7 cellular contexts compared by ENCODE assay signal in the genomic region with DNA sequence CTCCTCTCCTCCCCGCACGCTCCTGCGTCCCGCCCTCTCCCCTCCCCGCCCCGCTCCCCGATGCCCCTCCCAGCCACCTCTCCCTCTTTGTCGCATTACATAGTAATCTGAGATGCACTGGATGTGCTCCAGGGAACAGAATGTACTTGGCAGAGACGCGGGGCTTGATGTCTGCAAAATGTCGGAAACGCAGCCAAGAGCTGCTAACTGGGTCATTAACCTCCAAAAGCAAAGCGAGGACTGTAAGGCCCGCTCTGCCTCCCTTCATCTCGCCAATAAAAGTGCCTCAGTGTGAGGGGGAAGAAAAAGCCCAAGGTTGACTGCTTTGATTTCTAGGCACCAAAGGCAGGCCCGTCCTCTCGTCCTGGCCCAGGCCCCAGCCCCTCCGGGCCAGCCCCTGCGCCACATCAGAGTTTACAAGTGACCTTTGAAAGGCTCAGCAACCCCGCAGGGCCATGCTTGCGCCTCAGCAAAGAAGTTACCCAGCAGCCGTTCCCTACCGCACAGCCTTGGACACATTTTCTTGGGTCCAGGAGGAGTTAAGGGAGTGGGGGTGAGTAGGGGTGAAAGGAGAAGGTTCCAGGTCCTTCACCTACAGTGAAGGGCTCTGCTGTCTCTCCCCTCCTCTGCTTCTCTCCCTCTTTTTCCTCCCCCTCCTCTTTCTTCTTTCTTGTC.
DNase-seq lines count a peak whose midpoint lies in the region; ATAC-seq and TF ChIP-seq lines count a peak whose summit lies in the region.

No MANE protein-coding gene starts in this region.

- peak overlapping the region; percentile 85 to 98 (median 96) for H3K27ac ChIP-seq in stomach

- H3K9me3 ChIP-seq in stomach = no peaks in the 10 kb centered on the region

- H3K4me1 Mint-ChIP-seq in chondrocyte (ENCODE audit: low read depth) = peaks cover 51% of the 10 kb centered on the region

- H3K4me3 Mint-ChIP-seq in chondrocyte (ENCODE audit: unreplicated experiment) = peak overlapping the region; percentile 70

- H3K4me1 ChIP-seq in stomach = peaks cover 43 to 70% (median 61%) of the 10 kb centered on the region in 4 donors

- no peaks in the 10 kb centered on the region for H3K27me3 Mint-ChIP-seq in chondrocyte (ENCODE audit: low read depth)

- TF ChIP-seq CTCF in chondrocyte (IDR thresholded peaks at IDR 0.05) (no peak), stomach (IDR thresholded peaks at IDR 0.05) (no peak)

- WGBS in stomach, 5 donors = 10 to 22% (median 16%) methylated on average over 20 to 23 of the region's 23 CpGs

- TF ChIP-seq POLR2A in stomach (IDR thresholded peaks at IDR 0.05) = no peak

- peak overlapping the region; percentile 38 to 45 (median 40) for H3K4me3 ChIP-seq in stomach

- no peaks in the 10 kb centered on the region for H3K27me3 ChIP-seq in stomach

- H3K36me3 Mint-ChIP-seq in chondrocyte (ENCODE audit: low read depth) = no peaks in the 10 kb centered on the region

- no peaks in the 10 kb centered on the region for H3K9me3 Mint-ChIP-seq in chondrocyte (ENCODE audit: low read depth)

- no peak for ATAC-seq in GM19351 (IDR thresholded peaks at IDR 0.05; ENCODE audit: unreplicated experiment)

- intact Hi-C loops in stomach (cut with DNase I; ENCODE audit: low total_unique reads) = loop anchor here (10.0 kb wide), 1 partner anchor 1213 kb away; no protein-coding TSS in a partner anchor

- TF ChIP-seq EP300 in stomach (IDR thresholded peaks at IDR 0.05) = peak; percentile 100

- no peaks in the 10 kb centered on the region for H3K36me3 ChIP-seq in stomach

- H3K27ac Mint-ChIP-seq in chondrocyte (ENCODE audit: unreplicated experiment) = peak overlapping the region; percentile 100

- DNase-seq in HCEC 1CT (peak; percentile 93), NCI-H748 treated with DMSO at 0.1 percent for 48 hours (lab: John Stamatoyannopoulos, UW) (peak; percentile 54), chondrocyte (ENCODE audit: low spot score) (no peak), kidney tubule cell (ENCODE audit: low spot score) (peak; percentile 87), stomach (peak; percentile 97)
- DNase-seq in activated naive CD4-positive, alpha-beta T cell treated with anti-CD3 and anti-CD28 coated beads, Interleukin-2, amount 50 U/mL, for 16 hours = no peak

Comparison
In these comparisons a context has a peak if more than half of its experiments do, and no peak if none do; other contexts are left out.
1. DNase-seq: peak in HCEC 1CT (single experiment), NCI-H748 treated with DMSO at 0.1 percent for 48 hours (single experiment), kidney tubule cell (single experiment) and stomach (single experiment); none in chondrocyte (single experiment) and activated naive CD4-positive, alpha-beta T cell treated with anti-CD3 and anti-CD28 coated beads, Interleukin-2, amount 50 U/mL, for 16 hours (single experiment).